11 cellular contexts compared by ENCODE assay signal in genomic region chr5:144598451-144599068, GRCh38.
A peak's percentile ranks its signal among the peaks of the same experiment; 100 is the strongest.
DNase-seq lines count a peak whose midpoint lies in the region; ATAC-seq lines count a peak whose summit lies in the region.
"Had no signal": no experiment of that assay in that cellular context is flagged by ENCODE, and none has a peak within 500 bp of the region (broad histone marks: within the 10 kb centered on the region; RNA-seq: fewer than 3 reads in every experiment).

No MANE protein-coding gene starts in this region.

- intact Hi-C loops in Right ventricle myocardium inferior (cut with DNase I) (no loop called here), cardiac septum (cut with DNase I) (no loop called here)

- peak; percentile 70 for ATAC-seq in Right ventricle myocardium inferior
- peak; percentile 62 for ATAC-seq in left lobe of liver
- ATAC-seq in HG02571 (IDR thresholded peaks at IDR 0.05; ENCODE audit: unreplicated experiment), result no peak
- ATAC-seq: GM12878 had no signal

- DNase-seq in Right ventricle myocardium inferior (ENCODE audit: missing footprints) (peak; percentile 51), cardiac septum (ENCODE audit: low spot score) (no peak), astrocyte of the hippocampus (ENCODE audit: low read depth, low spot score) (peak; percentile 34), left lobe of liver (ENCODE audit: low spot score) (no peak), mesenteric fat pad (ENCODE audit: low spot score) (no peak), OCI-M1 (lab: John Stamatoyannopoulos, UW) (no peak)
- DNase-seq in stimulated activated CD4-positive, alpha-beta T cell treated with anti-CD3 and anti-CD28 coated beads, Interleukin-1b, Interleukin-23, amount 100 ng/mL, for 48 hours, result no peak
- DNase-seq: activated CD4-positive, CD25-positive, alpha-beta regulatory T cell treated with anti-CD3 and anti-CD28 coated beads, Interleukin-2, amount 50 U/mL, for 72 hours; naive B cell had no signal

Comparison
In these comparisons a context has a peak if more than half of its experiments do, and no peak if none do; other contexts are left out.
1. DNase-seq: peak in Right ventricle myocardium inferior (single experiment) and astrocyte of the hippocampus (single experiment); none in cardiac septum (single experiment), left lobe of liver (single experiment), mesenteric fat pad (single experiment), OCI-M1 (single experiment) and stimulated activated CD4-positive, alpha-beta T cell treated with anti-CD3 and anti-CD28 coated beads, Interleukin-1b, Interleukin-23, amount 100 ng/mL, for 48 hours (single experiment).